Comparison of ENCODE assay signal across 13 cellular contexts in the genomic region with DNA sequence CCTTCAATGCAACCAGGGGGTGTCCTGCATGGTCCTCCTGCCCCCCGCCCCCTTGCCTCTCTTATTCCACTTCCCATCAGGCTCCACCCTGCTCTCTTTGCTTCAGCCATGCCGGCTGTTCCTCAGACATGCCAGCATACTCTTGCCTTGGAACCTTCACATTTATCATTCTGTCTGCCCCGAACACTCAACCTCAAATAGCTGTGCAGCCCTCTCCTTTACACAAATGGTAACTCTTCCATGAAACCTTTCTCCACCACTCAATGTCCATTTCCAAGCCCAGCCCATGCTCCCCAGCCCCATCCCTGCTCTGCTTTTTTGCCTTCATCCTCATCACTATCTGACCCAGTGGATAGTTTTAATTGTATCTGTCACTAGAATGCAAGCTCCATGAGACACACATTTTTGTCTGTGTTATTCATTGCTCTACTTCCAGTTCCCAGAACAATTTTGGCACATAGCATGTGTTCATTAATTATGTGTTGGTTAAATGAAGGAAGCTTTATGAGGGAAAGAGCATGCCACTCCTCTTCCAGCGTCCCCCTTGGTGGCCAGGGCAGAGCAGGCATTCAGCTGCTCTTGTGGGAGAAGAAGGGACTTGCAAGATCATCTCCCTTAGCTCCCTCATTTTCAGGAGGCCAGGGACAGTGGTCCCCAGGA. TPM values are rescaled to one million over a fixed set of nuclear protein-coding genes. Genes with fewer than 3 reads are reported as not detected.
A peak's percentile ranks its signal among the peaks of the same experiment; 100 is the strongest.
DNase-seq lines count a peak whose midpoint lies in the region; ATAC-seq and TF ChIP-seq lines count a peak whose summit lies in the region.
"Had no signal": no experiment of that assay in that cellular context is flagged by ENCODE, and none has a peak within 500 bp of the region (broad histone marks: within the 10 kb centered on the region; RNA-seq: fewer than 3 reads in every experiment).

No MANE protein-coding gene starts in this region.

- H3K27ac Mint-ChIP-seq in activated CD4-positive, alpha-beta T cell treated with anti-CD3 and anti-CD28 coated beads for 36 hours, result no peak overlapping the region
- H3K27ac Mint-ChIP-seq: activated T-cell treated with anti-CD3 and anti-CD28 coated beads, Interleukin-2, amount 50 U/mL, for 72 hours had no signal

- no peaks in the 10 kb centered on the region for H3K9me3 Mint-ChIP-seq in activated CD4-positive, alpha-beta T cell treated with anti-CD3 and anti-CD28 coated beads for 36 hours (ENCODE audit: low read depth)
- H3K9me3 Mint-ChIP-seq: activated T-cell treated with anti-CD3 and anti-CD28 coated beads, Interleukin-2, amount 50 U/mL, for 72 hours had no signal

- H3K79me1 ChIP-seq in mesenchymal stem cell (replicated peaks; ENCODE audit: low read length, poor library complexity, severe bottlenecking), result no peaks in the 10 kb centered on the region

- H3K4me1 ChIP-seq in mesenchymal stem cell (ENCODE audit: control insufficient read depth, insufficient read depth, low read depth, low read length) (peaks cover 16% of the 10 kb centered on the region), tibial nerve (peaks cover 0 to 53% (median 10%) of the 10 kb centered on the region in 4 donors)
- H3K4me1 ChIP-seq: neural progenitor cell had no signal

- POLR2A ChIA-PET in activated CD4-positive, alpha-beta T cell treated with anti-CD3 and anti-CD28 coated beads for 36 hours (lab: Charles Lee), result no interaction called here

- H3K9ac ChIP-seq in mesenchymal stem cell (ENCODE audit: low read length), result peak overlapping the region; percentile 87
- H3K9ac ChIP-seq: neural progenitor cell had no signal

- ATAC-seq in activated CD4-positive, alpha-beta T cell treated with anti-CD3 and anti-CD28 coated beads for 36 hours, result no peak
- ATAC-seq: activated T-cell treated with anti-CD3 and anti-CD28 coated beads, Interleukin-2, amount 50 U/mL, for 72 hours; HCT116; K562 had no signal

- H3K4me1 Mint-ChIP-seq in activated CD4-positive, alpha-beta T cell treated with anti-CD3 and anti-CD28 coated beads for 36 hours, result no peaks in the 10 kb centered on the region

- DNase-seq in HCEC 1CT, result peak; percentile 71
- DNase-seq in caudate nucleus (lab: John Stamatoyannopoulos, UW), result no peak
- DNase-seq in mesenchymal stem cell, result no peak
- DNase-seq in tibial nerve (ENCODE audit: low spot score in 2 of 2), result no peak
- no peak for DNase-seq in activated effector memory CD4-positive, alpha-beta T cell treated with anti-CD3 and anti-CD28 coated beads, Interleukin-2, amount 50 U/mL, for 16 hours
- DNase-seq in NCI-H748 (lab: John Stamatoyannopoulos, UW; ENCODE audit: unreplicated experiment), result no peak
- DNase-seq in activated CD4-positive, alpha-beta T cell treated with anti-CD3 and anti-CD28 coated beads for 36 hours, result no peak
- DNase-seq: activated T-cell treated with anti-CD3 and anti-CD28 coated beads, Interleukin-2, amount 50 U/mL, for 72 hours; NCI-H2081 treated with DMSO at 0.1 percent for 48 hours had no signal

- intact Hi-C loops in activated CD4-positive, alpha-beta T cell treated with anti-CD3 and anti-CD28 coated beads for 36 hours (cut with DNase I, micrococcal nuclease), result loop anchor here in 1 of 2 experiments (10.0 kb wide), 1 partner anchor 539 kb away; no protein-coding TSS in a partner anchor

- H4K91ac ChIP-seq in mesenchymal stem cell (ENCODE audit: low read length), result peak overlapping the region; percentile 29

- no peak overlapping the region for H3K23ac ChIP-seq in mesenchymal stem cell (ENCODE audit: low read length in 2 of 2)

- H2BK5ac ChIP-seq in mesenchymal stem cell (ENCODE audit: low read depth, low read length, poor library complexity, severe bottlenecking), result no peak overlapping the region

- H2BK15ac ChIP-seq in mesenchymal stem cell (ENCODE audit: low read depth, poor library complexity, severe bottlenecking), result no peak overlapping the region

- H2AFZ ChIP-seq in mesenchymal stem cell (ENCODE audit: low read depth, low read length), result peak overlapping the region; percentile 56
- H2AFZ ChIP-seq: neural progenitor cell had no signal

- no peak overlapping the region for H3K4me3 Mint-ChIP-seq in activated CD4-positive, alpha-beta T cell treated with anti-CD3 and anti-CD28 coated beads for 36 hours
- H3K4me3 Mint-ChIP-seq: activated T-cell treated with anti-CD3 and anti-CD28 coated beads, Interleukin-2, amount 50 U/mL, for 72 hours; neural progenitor cell had no signal

- H3K27me3 ChIP-seq in mesenchymal stem cell (ENCODE audit: control insufficient read depth in 1 of 2, insufficient read depth in 1 of 2, low read length in 2 of 2) (no peaks in the 10 kb centered on the region), tibial nerve (no peaks in the 10 kb centered on the region)
- H3K27me3 ChIP-seq: cardiac muscle cell had no signal

- H3K18ac ChIP-seq in mesenchymal stem cell (ENCODE audit: low read depth in 1 of 2, low read length in 2 of 2), result peak overlapping the region; percentile 31 to 62

- H2BK12ac ChIP-seq in mesenchymal stem cell (ENCODE audit: low read length in 2 of 2), result peak overlapping the region in 1 of 2 experiments; percentile 72

- peaks cover 19% of the 10 kb centered on the region for H3K27me3 Mint-ChIP-seq in activated CD4-positive, alpha-beta T cell treated with anti-CD3 and anti-CD28 coated beads for 36 hours

- no peak overlapping the region for H3K14ac ChIP-seq in mesenchymal stem cell (ENCODE audit: low read length in 2 of 2)

- TF ChIP-seq EP300 in tibial nerve (IDR thresholded peaks at IDR 0.05), result no peak

- no peak overlapping the region for H4K8ac ChIP-seq in mesenchymal stem cell (ENCODE audit: low read length)

- CTCF ChIA-PET in activated CD4-positive, alpha-beta T cell treated with anti-CD3 and anti-CD28 coated beads for 36 hours (lab: Charles Lee), result interaction anchor here (0.6 to 1.7 kb wide), 3 partner anchors 72 to 138 kb away, joined by 3 to 4 read pairs (median 4); no protein-coding TSS in a partner anchor

- H3K27ac ChIP-seq in caudate nucleus (ENCODE audit: low read depth, low read length) (peak overlapping the region; percentile 79), mesenchymal stem cell (ENCODE audit: low read length, poor library complexity, severe bottlenecking) (no peak overlapping the region), tibial nerve (peak overlapping the region; percentile 51 to 92 (median 76))
- H3K27ac ChIP-seq: cardiac muscle cell, neural progenitor cell had no signal

- no peak overlapping the region for H2AK5ac ChIP-seq in mesenchymal stem cell (ENCODE audit: low read length, severe bottlenecking)

- peaks cover 0 to 4% of the 10 kb centered on the region in 2 experiments for H3K36me3 ChIP-seq in mesenchymal stem cell (ENCODE audit: control insufficient read depth in 1 of 2, insufficient read depth in 2 of 2, low read depth in 1 of 2, low read length in 2 of 2)
- peaks cover 0 to 5% (median 0%) of the 10 kb centered on the region in 3 donors for H3K36me3 ChIP-seq in tibial nerve
- H3K36me3 ChIP-seq: cardiac muscle cell, neural progenitor cell had no signal

- no peak overlapping the region for H3K4me2 ChIP-seq in mesenchymal stem cell (ENCODE audit: low read length, poor library complexity, severe bottlenecking)
- H3K4me2 ChIP-seq: neural progenitor cell had no signal

- no peak overlapping the region for H2BK120ac ChIP-seq in mesenchymal stem cell (ENCODE audit: low read depth, low read length)

- H3K4ac ChIP-seq in mesenchymal stem cell (ENCODE audit: low read depth in 1 of 2, low read length in 2 of 2), result no peak overlapping the region

- no peak for TF ChIP-seq CTCF in tibial nerve (IDR thresholded peaks at IDR 0.05)

- H3K9me3 ChIP-seq in mesenchymal stem cell (ENCODE audit: control insufficient read depth, low read length) (no peaks in the 10 kb centered on the region), tibial nerve (no peaks in the 10 kb centered on the region)

- no peaks in the 10 kb centered on the region for H3K36me3 Mint-ChIP-seq in activated CD4-positive, alpha-beta T cell treated with anti-CD3 and anti-CD28 coated beads for 36 hours (ENCODE audit: low read depth)
- H3K36me3 Mint-ChIP-seq: neural progenitor cell had no signal

- H3K4me3 ChIP-seq in mesenchymal stem cell (ENCODE audit: insufficient read depth in 1 of 2, low read depth in 1 of 2, low read length in 2 of 2) (peak overlapping the region in 1 of 2 experiments; percentile 79), tibial nerve (peak overlapping the region; percentile 37 to 59 (median 47))
- H3K4me3 ChIP-seq: cardiac muscle cell, K562, neural progenitor cell had no signal

- WGBS in mesenchymal stem cell, result 54% methylated on average over 4 of the region's 4 CpGs
- WGBS in tibial nerve, 2 donors, result 75 to 88% methylated on average over 4 of the region's 4 CpGs

- no peak for TF ChIP-seq POLR2A in tibial nerve (IDR thresholded peaks at IDR 0.05)

RNA-seq across cellular contexts. Expression of gene GALNT15, which starts 0.7 kb away (rescaled TPM):
- 0.69 TPM for polyA plus RNA-seq in mesenchymal stem cell (2013, experiment 1 of 2)
- 0.86 TPM for polyA plus RNA-seq in mesenchymal stem cell (2013, experiment 2 of 2)
- 100 to 1,000 TPM; 386 to 830 (median 768) TPM for total RNA-seq in tibial nerve
- not detected for total RNA-seq in activated CD4-positive, alpha-beta T cell treated with anti-CD3 and anti-CD28 coated beads for 36 hours
- total RNA-seq: K562 had no signal
- polyA plus RNA-seq: K562 had no signal

Comparison
In these comparisons a context has a peak if more than half of its experiments do, and no peak if none do; other contexts are left out.
1. RNA of gene GALNT15, which starts 0.7 kb away (total RNA-seq): 386 to 830 TPM in tibial nerve; not detected in activated CD4-positive, alpha-beta T cell treated with anti-CD3 and anti-CD28 coated beads for 36 hours; every median in the first group is over 100 times any median in the second.